18 cellular contexts compared by ENCODE assay signal in genomic region chr16:57825298-57826039, GRCh38. TPM values are rescaled to one million over a fixed set of nuclear protein-coding genes. Genes with fewer than 3 reads are reported as not detected.
DNase-seq lines count a peak whose midpoint lies in the region; ATAC-seq, FAIRE-seq and TF ChIP-seq lines count a peak whose summit lies in the region.
"Had no signal": no experiment of that assay in that cellular context is flagged by ENCODE, and none has a peak within 500 bp of the region (broad histone marks: within the 10 kb centered on the region; RNA-seq: fewer than 3 reads in every experiment).

No MANE protein-coding gene starts in this region.

- no peak overlapping the region for H3K4me3 ChIP-seq in A549
- H3K4me3 ChIP-seq in naive thymus-derived CD4-positive, alpha-beta T cell (ENCODE audit: low read length): no peak overlapping the region

- TF ChIP-seq CTCF in A549 (IDR thresholded peaks at IDR 0.05) (no peak), nephron (IDR thresholded peaks at IDR 0.05; ENCODE audit: unreplicated experiment in 3 of 3) (no peak)

- H3K36me3 Mint-ChIP-seq in nephron (ENCODE audit: low read depth): no peaks in the 10 kb centered on the region
- H3K36me3 Mint-ChIP-seq in naive thymus-derived CD4-positive, alpha-beta T cell: no peaks in the 10 kb centered on the region
- H3K36me3 Mint-ChIP-seq: IgD-negative memory B cell had no signal

- H3K27ac Mint-ChIP-seq in nephron: peak overlapping the region; percentile 38 to 84 (median 54)
- H3K27ac Mint-ChIP-seq in naive thymus-derived CD4-positive, alpha-beta T cell: no peak overlapping the region
- H3K27ac Mint-ChIP-seq: IgD-negative memory B cell had no signal

- no peak for TF ChIP-seq POLR2A in A549 (IDR thresholded peaks at IDR 0.05; ENCODE audit: low read length)

- TF ChIP-seq RAD21 in A549 (conservative IDR thresholded peaks at IDR 0.05 in 1 of 2, IDR thresholded peaks at IDR 0.05 in 1 of 2) (no peak), Ishikawa (IDR thresholded peaks at IDR 0.05; ENCODE audit: low read depth) (no peak)

- intact Hi-C loops in naive thymus-derived CD4-positive, alpha-beta T cell (cut with micrococcal nuclease): no loop called here

- H3K27me3 Mint-ChIP-seq in nephron (ENCODE audit: low read depth): peaks cover 8% of the 10 kb centered on the region
- H3K27me3 Mint-ChIP-seq in naive thymus-derived CD4-positive, alpha-beta T cell: peaks cover 0 to 32% (median 6%) of the 10 kb centered on the region in 5 donors

- H3K27ac ChIP-seq in A549: peak overlapping the region; percentile 25 to 66; a peak in 4 of 6 replicates
- peak overlapping the region; percentile 31 for H3K27ac ChIP-seq in epithelial cell of prostate
- no peak overlapping the region for H3K27ac ChIP-seq in naive thymus-derived CD4-positive, alpha-beta T cell (ENCODE audit: low read depth, low read length)

- DNase-seq in A549 (ENCODE audit: low read depth in 1 of 2, low spot score in 1 of 2) (no peak), epithelial cell of prostate (ENCODE audit: low read depth, low spot score) (no peak)
- DNase-seq in activated CD4-positive, alpha-beta T cell treated with anti-CD3 and anti-CD28 coated beads, Interleukin-2, amount 50 U/mL, for 48 hours: no peak
- DNase-seq in naive thymus-derived CD4-positive, alpha-beta T cell: no peak
- DNase-seq: C1 segment of cervical spinal cord, DMS153, MV-4-11, NCI-H1417 treated with DMSO at 0.1 percent for 48 hours, NCI-H2171 treated with DMSO at 0.1 percent for 48 hours, NCI-H748 treated with DMSO at 0.1 percent for 48 hours, SHP77, SK-N-SH had no signal

- H3K36me3 ChIP-seq in naive thymus-derived CD4-positive, alpha-beta T cell (ENCODE audit: control insufficient read depth in 2 of 3, insufficient read depth in 3 of 3, low read length in 3 of 3): no peaks in the 10 kb centered on the region

- CTCF ChIA-PET in A549 (lab: Yijun Ruan, JAX): interaction anchor here (1.1 to 1.2 kb wide), 2 partner anchors 13 to 73 kb away, joined by 4 read pairs; no protein-coding TSS in a partner anchor
- CTCF ChIA-PET in naive thymus-derived CD4-positive, alpha-beta T cell (lab: Charles Lee): interaction anchor here (0.7 kb wide), 1 partner anchor 778 kb away, joined by 3 read pairs; no protein-coding TSS in a partner anchor

- H3K4me3 Mint-ChIP-seq in nephron: peak overlapping the region in 2 of 3 experiments; percentile 29 to 71
- H3K4me3 Mint-ChIP-seq in naive thymus-derived CD4-positive, alpha-beta T cell: no peak overlapping the region
- H3K4me3 Mint-ChIP-seq: IgD-negative memory B cell had no signal

- POLR2A ChIA-PET in A549 (lab: Yijun Ruan, JAX): no interaction called here
- POLR2A ChIA-PET in naive thymus-derived CD4-positive, alpha-beta T cell (lab: Charles Lee): no interaction called here

- ATAC-seq in A549 (no peak), GM19463 (IDR thresholded peaks at IDR 0.05; ENCODE audit: unreplicated experiment) (no peak)
- no peak for ATAC-seq in naive thymus-derived CD4-positive, alpha-beta T cell

- WGBS in A549 (ENCODE audit: missing lambda C conversion rate): 75% methylated on average over 6 of the region's 6 CpGs

- peak; percentile 13 for FAIRE-seq in A549 (lab: Jason Lieb, UNC)
- FAIRE-seq: A204.1, H54 had no signal

- TF ChIP-seq EP300 in A549 (IDR thresholded peaks at IDR 0.05) (no peak), Ishikawa (IDR thresholded peaks at IDR 0.05; ENCODE audit: borderline replicate concordance) (no peak)

- peaks cover 69% of the 10 kb centered on the region for H3K4me1 ChIP-seq in A549
- H3K4me1 ChIP-seq in naive thymus-derived CD4-positive, alpha-beta T cell (ENCODE audit: control insufficient read depth in 2 of 2, insufficient read depth in 2 of 2, low read length in 2 of 2): no peaks in the 10 kb centered on the region

- no peaks in the 10 kb centered on the region for H3K9me3 Mint-ChIP-seq in nephron
- peaks cover 0 to 2% (median 0%) of the 10 kb centered on the region in 11 donors for H3K9me3 Mint-ChIP-seq in naive thymus-derived CD4-positive, alpha-beta T cell

- H3K4me2 ChIP-seq in A549: 0 out of 3 replicates have a peak overlapping the region, but pooled peaks have one; percentile 11
- H3K4me2 ChIP-seq: SK-N-SH had no signal

- no peaks in the 10 kb centered on the region for H3K27me3 ChIP-seq in naive thymus-derived CD4-positive, alpha-beta T cell (ENCODE audit: control insufficient read depth in 2 of 2, insufficient read depth in 2 of 2, low read length in 2 of 2)

- peaks cover 45% of the 10 kb centered on the region for H3K4me1 Mint-ChIP-seq in nephron
- peaks cover 0 to 3% (median 0%) of the 10 kb centered on the region in 7 donors for H3K4me1 Mint-ChIP-seq in naive thymus-derived CD4-positive, alpha-beta T cell
- H3K4me1 Mint-ChIP-seq: IgD-negative memory B cell had no signal

- H3K9me3 ChIP-seq in A549: no peaks in the 10 kb centered on the region
- H3K9me3 ChIP-seq in naive thymus-derived CD4-positive, alpha-beta T cell (ENCODE audit: control insufficient read depth in 2 of 3, low read length in 3 of 3): no peaks in the 10 kb centered on the region
- H3K9me3 ChIP-seq: SK-N-SH had no signal

TF ChIP-seq in A549, 52 proteins besides CTCF, POLR2A, EP300 and RAD21:
- TF ChIP-seq NPAS2 (CRISPR knock-in tag; IDR thresholded peaks at IDR 0.05; ENCODE audit: borderline replicate concordance) (no peak), SMC3 (IDR thresholded peaks at IDR 0.05) (no peak), CEBPB (IDR thresholded peaks at IDR 0.05) (no peak), EHMT2 (IDR thresholded peaks at IDR 0.05; ENCODE audit: low read depth) (no peak), NFE2L2 (conservative IDR thresholded peaks at IDR 0.05; ENCODE audit: low read length) (0 out of 2 replicates have a peak, but pooled peaks have one; percentile 9)

TF ChIP-seq in Ishikawa, 13 proteins besides CTCF, POLR2A, EP300 and RAD21:
- TF ChIP-seq YY1 (IDR thresholded peaks at IDR 0.05; ENCODE audit: low read depth): peak; percentile 5; the same call in 1 of the 2 replicates
- TF ChIP-seq ZBTB7A (IDR thresholded peaks at IDR 0.05; ENCODE audit: low read depth): peak; percentile 27; the same call in 1 of the 2 replicates
- TF ChIP-seq EGR1 (IDR thresholded peaks at IDR 0.05): no peak

RNA-seq across cellular contexts. Expression of gene KIFC3, which starts 23.2 kb away (rescaled TPM):
- polyA plus RNA-seq in A549 (2011; rRNA removed) (127 and 128 TPM in 2 replicates), A549 (2017; fragmentation: RNase III; extraction: RNeasy Plus Mini Kit Qiagen cat#74134 plus additional on column Dnase treatment) (171 to 180 TPM (median 178 TPM) in 3 replicates)
- 236 and 291 TPM in 2 replicates for polyA plus RNA-seq in A549 (2012; cell fraction: cytosol; rRNA removed)
- 781 and 955 TPM in 2 replicates for polyA plus RNA-seq in A549 (2012; cell fraction: nucleus; rRNA removed)
- polyA minus RNA-seq in A549 (2011; rRNA and poly(A)+ RNA removed): 225 and 333 TPM in 2 replicates
- total RNA-seq in naive thymus-derived CD4-positive, alpha-beta T cell: 1 to 10 TPM in 2 of 5 experiments, under 1 TPM in 2, not detected in 1; 0.73 to 9.2 (median 1.6) TPM
- not detected for polyA plus RNA-seq in naive thymus-derived CD4-positive, alpha-beta T cell
- polyA plus RNA-seq: IgD-negative memory B cell had no signal

Comparison
In these comparisons a context has a peak if more than half of its experiments do, and no peak if none do; other contexts are left out.
1. H3K27ac Mint-ChIP-seq: peak in nephron (3 of 3); none in naive thymus-derived CD4-positive, alpha-beta T cell (0 of 9).
2. H3K4me3 Mint-ChIP-seq: peak in nephron (2 of 3); none in naive thymus-derived CD4-positive, alpha-beta T cell (0 of 10).
3. RNA of gene KIFC3, which starts 23.2 kb away (polyA plus RNA-seq): 127 to 955 TPM in A549; not detected in naive thymus-derived CD4-positive, alpha-beta T cell; every median in the first group is over 100 times any median in the second.